In genomic region chr18:2569338-2570207, GRCh38 we compare ENCODE assay signal across 1 cellular context.
TF ChIP-seq lines count a peak whose summit lies in the region.

No MANE protein-coding gene starts in this region.

TF ChIP-seq in K562, 482 proteins besides CTCF, POLR2A, EP300 and RAD21 (continued from another document and continues in another):
- TF ChIP-seq AFF1 (IDR thresholded peaks at IDR 0.05; ENCODE audit: low read depth in 1 of 2, partially characterized antibody in 2 of 2) (peak in 1 of 2 experiments; percentile 42), ID3 (CRISPR knock-in tag; IDR thresholded peaks at IDR 0.05) (no peak), ID3 (tag; IDR thresholded peaks at IDR 0.05) (no peak), MYNN (IDR thresholded peaks at IDR 0.05) (no peak), MYNN (CRISPR knock-in tag; IDR thresholded peaks at IDR 0.05) (no peak), SRSF9 (IDR thresholded peaks at IDR 0.05; ENCODE audit: borderline replicate concordance, low read depth, low read length) (no peak), ZNF212 (CRISPR knock-in tag; IDR thresholded peaks at IDR 0.05) (no peak), KHSRP (IDR thresholded peaks at IDR 0.05) (no peak), DDX20 (tag; IDR thresholded peaks at IDR 0.05; ENCODE audit: low read depth) (no peak), NR0B1 (IDR thresholded peaks at IDR 0.05; ENCODE audit: partially characterized antibody) (no peak), ZC3H4 (CRISPR knock-in tag; IDR thresholded peaks at IDR 0.05; ENCODE audit: borderline replicate concordance) (0 out of 2 replicates have a peak, but pooled peaks have one; percentile 27), ZC3H11A (IDR thresholded peaks at IDR 0.05; ENCODE audit: low read depth, low read length) (no peak), HLTF (IDR thresholded peaks at IDR 0.05) (no peak), HMG20B (CRISPR knock-in tag; IDR thresholded peaks at IDR 0.05) (no peak), NFRKB (IDR thresholded peaks at IDR 0.05; ENCODE audit: low read depth) (no peak), FOXP1 (CRISPR knock-in tag; IDR thresholded peaks at IDR 0.05) (no peak), MLX (CRISPR knock-in tag; conservative IDR thresholded peaks at IDR 0.05) (no peak), UBTF (IDR thresholded peaks at IDR 0.05; ENCODE audit: borderline replicate concordance in 1 of 2, low read depth in 2 of 2, low read length in 2 of 2) (no peak), BRD4 (IDR thresholded peaks at IDR 0.05) (no peak), POLR3A (IDR thresholded peaks at IDR 0.05; ENCODE audit: borderline replicate concordance, extremely low read depth, insufficient read depth, insufficient read length) (no peak), FOXK1 (CRISPR knock-in tag; IDR thresholded peaks at IDR 0.05; ENCODE audit: borderline replicate concordance) (peak; percentile 60; the same call in 1 of the 2 replicates), FOXM1 (IDR thresholded peaks at IDR 0.05; ENCODE audit: low read depth) (no peak), FOXM1 (CRISPR knock-in tag; IDR thresholded peaks at IDR 0.05; ENCODE audit: low read depth) (no peak), ETV6 (IDR thresholded peaks at IDR 0.05; ENCODE audit: borderline replicate concordance in 1 of 2, low read depth in 2 of 2, low read length in 1 of 2) (no peak), ETV6 (CRISPR knock-in tag; IDR thresholded peaks at IDR 0.05; ENCODE audit: borderline replicate concordance) (0 out of 2 replicates have a peak, but pooled peaks have one; percentile 59), RBM25 (IDR thresholded peaks at IDR 0.05; ENCODE audit: low read depth, low read length, severe bottlenecking) (no peak), ARID2 (IDR thresholded peaks at IDR 0.05) (0 out of 2 replicates have a peak, but pooled peaks have one; percentile 18), ZNF395 (CRISPR knock-in tag; IDR thresholded peaks at IDR 0.05) (no peak), SUPT5H (IDR thresholded peaks at IDR 0.05) (0 out of 2 replicates have a peak, but pooled peaks have one; percentile 50), ZNF124 (CRISPR knock-in tag; IDR thresholded peaks at IDR 0.05) (no peak), TAF1 (IDR thresholded peaks at IDR 0.05; ENCODE audit: control insufficient read depth, extremely low read depth, insufficient read depth, low read length, severe bottlenecking) (peak; percentile 22), SETDB1 (IDR thresholded peaks at IDR 0.05; ENCODE audit: low read length) (no peak), ZSCAN29 (IDR thresholded peaks at IDR 0.05) (no peak), HNRNPUL1 (IDR thresholded peaks at IDR 0.05; ENCODE audit: low read length) (no peak), TAL1 (IDR thresholded peaks at IDR 0.05) (peak; percentile 16; the same call in 1 of the 2 replicates), ZNF592 (IDR thresholded peaks at IDR 0.05) (no peak; the same call in 1 of the 2 replicates), POLR2B (IDR thresholded peaks at IDR 0.05; ENCODE audit: low read depth, partially characterized antibody) (peak; percentile 19), KLF10 (CRISPR knock-in tag; IDR thresholded peaks at IDR 0.05) (no peak), CBFA2T3 (IDR thresholded peaks at IDR 0.05) (peak; percentile 36; the same call in 1 of the 2 replicates), ARID3B (CRISPR knock-in tag; IDR thresholded peaks at IDR 0.05; ENCODE audit: borderline replicate concordance) (no peak), CHAMP1 (IDR thresholded peaks at IDR 0.05) (no peak), L3MBTL2 (IDR thresholded peaks at IDR 0.05) (peak; percentile 23; the same call in 1 of the 2 replicates), ZBTB7A (IDR thresholded peaks at IDR 0.05; ENCODE audit: borderline replicate concordance, control insufficient read depth, low read depth, low read length) (no peak), ZNF561 (CRISPR knock-in tag; conservative IDR thresholded peaks at IDR 0.05) (no peak), ZNF583 (CRISPR knock-in tag; IDR thresholded peaks at IDR 0.05) (0 out of 2 replicates have a peak, but pooled peaks have one; percentile 12), SPI1 (IDR thresholded peaks at IDR 0.05; ENCODE audit: borderline replicate concordance, low read depth, low read length) (no peak), ZBTB1 (CRISPR knock-in tag; IDR thresholded peaks at IDR 0.05; ENCODE audit: borderline replicate concordance, low read depth) (no peak)
